In the genomic region with DNA sequence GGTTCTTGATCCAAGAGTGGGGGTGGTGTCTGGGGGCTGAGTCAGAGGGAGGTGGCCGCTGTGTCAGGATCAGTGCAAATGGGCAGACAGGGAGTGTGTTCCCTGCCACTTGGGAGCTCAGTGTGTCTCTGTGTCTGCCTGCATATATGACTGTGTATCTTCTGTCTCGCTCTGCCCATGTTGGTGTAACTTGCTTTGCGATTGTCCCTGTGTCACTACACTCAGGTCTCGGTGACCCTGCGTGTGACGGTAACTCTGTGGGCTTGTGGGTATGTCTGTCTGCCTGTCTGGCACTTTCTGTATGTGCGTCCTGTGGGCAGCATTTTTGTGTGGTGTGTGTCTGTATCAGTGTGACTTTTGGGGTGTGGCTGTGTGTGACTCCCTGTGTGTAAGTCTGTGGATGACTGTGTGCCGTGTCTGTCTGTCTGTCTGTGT, we compare ENCODE assay signal across 10 cellular contexts. TPM values are rescaled to one million over a fixed set of nuclear protein-coding genes. Genes with fewer than 3 reads are reported as not detected.
DNase-seq lines count a peak whose midpoint lies in the region; TF ChIP-seq lines count a peak whose summit lies in the region.
"Had no signal": no experiment of that assay in that cellular context is flagged by ENCODE, and none has a peak within 500 bp of the region (broad histone marks: within the 10 kb centered on the region; RNA-seq: fewer than 3 reads in every experiment).

No MANE protein-coding gene starts in this region.

- H3K27ac Mint-ChIP-seq in chondrocyte (ENCODE audit: unreplicated experiment): peak overlapping the region; percentile 19
- no peak overlapping the region for H3K27ac Mint-ChIP-seq in progenitor cell of endocrine pancreas
- no peak overlapping the region for H3K27ac Mint-ChIP-seq in endothelial cell (ENCODE audit: unreplicated experiment)

- peaks cover 4% of the 10 kb centered on the region for H3K4me1 Mint-ChIP-seq in chondrocyte (ENCODE audit: low read depth)
- peaks cover 13% of the 10 kb centered on the region for H3K4me1 Mint-ChIP-seq in progenitor cell of endocrine pancreas (ENCODE audit: low read depth)
- H3K4me1 Mint-ChIP-seq in endothelial cell (ENCODE audit: unreplicated experiment): peaks cover 7% of the 10 kb centered on the region

- H3K36me3 Mint-ChIP-seq in chondrocyte (ENCODE audit: low read depth) (no peaks in the 10 kb centered on the region), progenitor cell of endocrine pancreas (ENCODE audit: insufficient read depth) (no peaks in the 10 kb centered on the region), endothelial cell (ENCODE audit: low read depth, unreplicated experiment) (peaks cover 13% of the 10 kb centered on the region)

- H3K27me3 Mint-ChIP-seq in chondrocyte (ENCODE audit: low read depth) (peaks cover 38% of the 10 kb centered on the region), progenitor cell of endocrine pancreas (peaks cover 53% of the 10 kb centered on the region), endothelial cell (ENCODE audit: unreplicated experiment) (peaks cover 25% of the 10 kb centered on the region)

- peak; percentile 42 for DNase-seq in stimulated activated CD8-positive, alpha-beta memory T cell treated with anti-CD3 and anti-CD28 coated beads, Interleukin-12 subunit alpha, Interleukin-12 subunit beta, amount 100 ng/mL, for 4 hours (ENCODE audit: low read depth)
- DNase-seq in stimulated activated CD8-positive, alpha-beta memory T cell treated with anti-CD3 and anti-CD28 coated beads, Interleukin-4, amount 100 ng/mL, for 48 hours: no peak
- no peak for DNase-seq in chondrocyte (ENCODE audit: low spot score)
- DNase-seq in progenitor cell of endocrine pancreas (ENCODE audit: low spot score, unreplicated experiment): no peak
- no peak for DNase-seq in anterior cingulate cortex (lab: John Stamatoyannopoulos, UW)
- DNase-seq in endothelial cell (ENCODE audit: low spot score): no peak
- DNase-seq: Caco-2, NCI-H1694, RPMI8226 had no signal

- H3K9me3 Mint-ChIP-seq in chondrocyte (ENCODE audit: low read depth): no peaks in the 10 kb centered on the region
- no peaks in the 10 kb centered on the region for H3K9me3 Mint-ChIP-seq in progenitor cell of endocrine pancreas (ENCODE audit: low read depth)
- peaks cover 4% of the 10 kb centered on the region for H3K9me3 Mint-ChIP-seq in endothelial cell (ENCODE audit: unreplicated experiment)

- TF ChIP-seq CTCF in chondrocyte (IDR thresholded peaks at IDR 0.05) (no peak), progenitor cell of endocrine pancreas (IDR thresholded peaks at IDR 0.05; ENCODE audit: unreplicated experiment) (no peak), endothelial cell (IDR thresholded peaks at IDR 0.05; ENCODE audit: unreplicated experiment) (no peak)

- H3K4me3 Mint-ChIP-seq in chondrocyte (ENCODE audit: unreplicated experiment) (no peak overlapping the region), progenitor cell of endocrine pancreas (ENCODE audit: low read depth) (no peak overlapping the region), endothelial cell (ENCODE audit: unreplicated experiment) (no peak overlapping the region)

RNA-seq across cellular contexts. Expression of gene ERFL, which starts 8.2 kb away (rescaled TPM):
- total RNA-seq in chondrocyte (0.27 to 0.44 TPM (median 0.35 TPM) in 3 replicates), progenitor cell of endocrine pancreas (0.84 and 1.2 TPM in 2 replicates), endothelial cell (ENCODE audit: unreplicated experiment) (0.46 TPM)
- total RNA-seq: H7 had no signal

RNA-seq across cellular contexts. Expression of gene RABAC1, which starts 22.7 kb away (rescaled TPM):
- total RNA-seq in chondrocyte (282 to 302 TPM (median 295 TPM) in 3 replicates), progenitor cell of endocrine pancreas (86.6 and 87.7 TPM in 2 replicates), endothelial cell (ENCODE audit: unreplicated experiment) (146 TPM)

RNA-seq across cellular contexts. Expression of gene ARHGEF1, which starts 53.4 kb away (rescaled TPM):
- 70.5 to 105 TPM (median 73.2 TPM) in 3 replicates for total RNA-seq in chondrocyte
- total RNA-seq in progenitor cell of endocrine pancreas: 109 and 112 TPM in 2 replicates
- total RNA-seq in endothelial cell (ENCODE audit: unreplicated experiment): 113 TPM

RNA-seq across cellular contexts. Expression of gene ATP1A3, which starts 57.6 kb away (rescaled TPM):
- total RNA-seq in chondrocyte: 0.10 to 0.85 TPM (median 0.64 TPM) in 3 replicates
- 0.29 TPM in 2 replicates for total RNA-seq in progenitor cell of endocrine pancreas
- total RNA-seq in endothelial cell (ENCODE audit: unreplicated experiment): not detected

RNA-seq across cellular contexts. Expression of gene CD79A, which starts 59.4 kb away (rescaled TPM):
- total RNA-seq in chondrocyte (0.36 TPM in 1 of 3 replicates, not detected in the others), progenitor cell of endocrine pancreas (0.36 and 0.78 TPM in 2 replicates), endothelial cell (ENCODE audit: unreplicated experiment) (1.1 TPM)
- total RNA-seq: H7 had no signal
